ENCODE assay signal across 8 cellular contexts in genomic region chr6:169724554-169725269, GRCh38. TPM values are rescaled to one million over a fixed set of nuclear protein-coding genes. Genes with fewer than 3 reads are reported as not detected.
A peak's percentile ranks its signal among the peaks of the same experiment; 100 is the strongest.
DNase-seq lines count a peak whose midpoint lies in the region; ATAC-seq and TF ChIP-seq lines count a peak whose summit lies in the region.

No MANE protein-coding gene starts in this region.

- no TSS peak for BruUV-seq in Calu3 (replicated peaks; lab: Mats Ljungman, UMichigan)

- H3K4me3 ChIP-seq in HUES6 (ENCODE audit: low read depth, low read length) = peak overlapping the region; percentile 86
- peak overlapping the region; percentile 69 to 76 for H3K4me3 ChIP-seq in right atrium auricular region
- peak overlapping the region; percentile 58 for H3K4me3 ChIP-seq in rectal smooth muscle tissue (ENCODE audit: low read length)

- intact Hi-C loops in Calu3 (cut with micrococcal nuclease; ENCODE audit: unreplicated experiment) = no loop called here

- DNase-seq in Calu3 (peak; percentile 67), T-cell (peak; percentile 22 to 71 (median 56)), amygdala (lab: John Stamatoyannopoulos, UW) (peak in 43 of 56 donors; percentile 9 to 80 (median 58)), right atrium auricular region (ENCODE audit: low spot score) (no peak), GOT3 (lab: John Stamatoyannopoulos, UW) (no peak)

- CTCF ChIA-PET in Calu3 (lab: Charles Lee) (interaction anchor here (0.7 kb wide), 1 partner anchor 64 kb away, joined by 4 read pairs; no protein-coding TSS in a partner anchor), T-cell (lab: Charles Lee) (interaction anchor here in 1 of 2 donors (0.7 kb wide), 1 partner anchor 26 kb away, joined by 3 read pairs; no protein-coding TSS in a partner anchor)

- H3K27ac Mint-ChIP-seq in Calu3 (ENCODE audit: unreplicated experiment) (peak overlapping the region; percentile 48), T-cell (peak overlapping the region; percentile 82 to 93)

- H3K4me1 ChIP-seq in HUES6 (ENCODE audit: control insufficient read depth, insufficient read depth, low read length) (peaks cover 10% of the 10 kb centered on the region), right atrium auricular region (peaks cover 0 to 14% of the 10 kb centered on the region in 2 donors), rectal smooth muscle tissue (ENCODE audit: control insufficient read depth, insufficient read depth, low read length) (peaks cover 12% of the 10 kb centered on the region)

- H3K4me3 Mint-ChIP-seq in Calu3 (ENCODE audit: low read depth, unreplicated experiment) (peak overlapping the region; percentile 71), T-cell (peak overlapping the region; percentile 79 to 86 (median 85))

- H3K4me1 Mint-ChIP-seq in Calu3 (ENCODE audit: low read depth, unreplicated experiment) = peaks cover 29% of the 10 kb centered on the region
- peaks cover 36 to 41% (median 39%) of the 10 kb centered on the region in 3 donors for H3K4me1 Mint-ChIP-seq in T-cell

- POLR2A ChIA-PET in T-cell (lab: Charles Lee) = no interaction called here

- H3K27me3 Mint-ChIP-seq in Calu3 (ENCODE audit: unreplicated experiment) (no peaks in the 10 kb centered on the region), T-cell (no peaks in the 10 kb centered on the region)

- no peak for TF ChIP-seq CTCF in Calu3 (IDR thresholded peaks at IDR 0.05; ENCODE audit: unreplicated experiment)
- no peak for TF ChIP-seq CTCF in right atrium auricular region (IDR thresholded peaks at IDR 0.05)

- H3K27ac ChIP-seq in HUES6 (ENCODE audit: low read depth, low read length) (peak overlapping the region; percentile 92), right atrium auricular region (peak overlapping the region; percentile 93 to 99), rectal smooth muscle tissue (ENCODE audit: low read depth, low read length) (peak overlapping the region; percentile 64)

- no peaks in the 10 kb centered on the region for H3K9me3 ChIP-seq in HUES6 (ENCODE audit: control insufficient read depth, insufficient read depth, low read depth, low read length)
- H3K9me3 ChIP-seq in right atrium auricular region = no peaks in the 10 kb centered on the region

- peak overlapping the region; percentile 97 for H3K9ac ChIP-seq in HUES6 (ENCODE audit: low read length)
- H3K9ac ChIP-seq in rectal smooth muscle tissue (ENCODE audit: low read length) = no peak overlapping the region

- H3K9me3 Mint-ChIP-seq in Calu3 (ENCODE audit: low read depth, unreplicated experiment) (no peaks in the 10 kb centered on the region), T-cell (no peaks in the 10 kb centered on the region)

- H3K27me3 ChIP-seq in HUES6 (ENCODE audit: control insufficient read depth, insufficient read depth, low read length) (no peaks in the 10 kb centered on the region), right atrium auricular region (no peaks in the 10 kb centered on the region), rectal smooth muscle tissue (ENCODE audit: control insufficient read depth, insufficient read depth, low read length) (no peaks in the 10 kb centered on the region)

- H3K36me3 Mint-ChIP-seq in Calu3 (ENCODE audit: insufficient read depth, unreplicated experiment) (peaks cover 36% of the 10 kb centered on the region), T-cell (peaks cover 5% of the 10 kb centered on the region)

- no peaks in the 10 kb centered on the region for H3K36me3 ChIP-seq in HUES6 (ENCODE audit: control insufficient read depth, insufficient read depth, low read length)
- H3K36me3 ChIP-seq in right atrium auricular region = no peaks in the 10 kb centered on the region
- no peaks in the 10 kb centered on the region for H3K36me3 ChIP-seq in rectal smooth muscle tissue (ENCODE audit: control insufficient read depth, insufficient read depth, low read length)

- peak; percentile 32 for ATAC-seq in GM19467 (IDR thresholded peaks at IDR 0.05; ENCODE audit: unreplicated experiment)
- ATAC-seq in T-cell (replicated peaks in 1 of 4) = peak; percentile 36 to 62 (median 52)

RNA-seq across cellular contexts. Expression of gene PHF10, which starts 0.4 kb away (rescaled TPM):
- 33.7 and 47.8 TPM in 2 replicates for total RNA-seq in Calu3 (2022)
- 10 to 100 TPM; 77.8 to 94.1 (median 85.5) TPM for total RNA-seq in T-cell
- 10 to 100 TPM; 49.9 to 54.7 TPM for total RNA-seq in right atrium auricular region

RNA-seq across cellular contexts. Expression of gene C6orf120, which starts 22.8 kb away (rescaled TPM):
- 20.9 and 25.0 TPM in 2 replicates for total RNA-seq in Calu3 (2022)
- total RNA-seq in T-cell = 10 to 100 TPM; 17.6 to 30.7 (median 26.2) TPM
- total RNA-seq in right atrium auricular region = 10 to 100 TPM; 18.0 to 19.6 TPM

RNA-seq across cellular contexts. Expression of gene WDR27, which starts 22.9 kb away (rescaled TPM):
- total RNA-seq in Calu3 (2022) = 70.6 and 77.9 TPM in 2 replicates
- 10 to 100 TPM; 39.7 to 71.5 (median 52.5) TPM for total RNA-seq in T-cell
- total RNA-seq in right atrium auricular region = 1 to 10 TPM; 3.5 to 4.7 TPM

RNA-seq across cellular contexts. Expression of gene DYNLT2, which starts 26.7 kb away (rescaled TPM):
- total RNA-seq in Calu3 (2022) = 2.7 and 3.4 TPM in 2 replicates
- 1 to 10 TPM; 1.9 to 3.9 (median 2.7) TPM for total RNA-seq in T-cell
- under 1 TPM; 0.20 to 0.33 TPM for total RNA-seq in right atrium auricular region

RNA-seq across cellular contexts. Expression of gene ERMARD, which starts 26.7 kb away (rescaled TPM):
- total RNA-seq in Calu3 (2022) = 16.2 and 22.0 TPM in 2 replicates
- 10 to 100 TPM; 24.7 to 35.7 (median 29.9) TPM for total RNA-seq in T-cell
- 10 to 100 TPM in 1 of 2 donors, 1 to 10 TPM in 1; 8.6 to 11.2 TPM for total RNA-seq in right atrium auricular region

Comparison
In these comparisons a context has a peak if more than half of its experiments do, and no peak if none do; other contexts are left out.
1. DNase-seq: peak in Calu3 (single experiment), T-cell (34 of 34) and amygdala (43 of 56); none in right atrium auricular region (single experiment) and GOT3 (single experiment).
2. RNA of gene WDR27, which starts 22.9 kb away (total RNA-seq): 70.6 to 77.9 TPM in Calu3 and 39.7 to 71.5 TPM in T-cell; 3.5 to 4.7 TPM in right atrium auricular region; every median in the first group is over 4 times any median in the second.
3. Peak in every context shown above with its lines, with median percentiles within 50 percentile points of each other: H3K27ac ChIP-seq and H3K4me3 ChIP-seq.